ENCODE assay signal across 8 cellular contexts in the genomic region with DNA sequence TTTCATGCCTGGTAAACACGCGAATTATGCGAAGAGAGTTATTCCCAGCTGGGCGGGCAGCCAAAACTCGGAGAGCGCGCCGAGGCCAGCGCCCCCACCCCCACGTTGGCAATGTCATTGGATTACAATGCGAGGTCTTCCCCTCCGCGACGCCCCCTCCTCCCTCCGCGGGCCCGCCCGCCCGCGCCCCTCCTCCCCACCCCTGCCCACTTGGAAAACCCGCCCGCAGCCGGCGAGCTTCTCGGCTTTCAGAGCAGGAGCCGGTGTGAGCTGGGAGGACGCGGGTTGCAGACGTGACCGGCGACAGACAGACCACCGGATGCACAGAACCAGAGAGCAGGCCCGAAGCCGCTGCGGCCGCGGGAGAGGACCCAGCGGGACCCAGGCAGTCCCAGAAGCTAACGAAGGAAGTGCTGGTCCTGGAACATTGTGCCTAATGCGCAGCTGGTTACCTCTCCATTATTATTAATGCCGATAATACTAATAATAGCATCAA. TPM values are rescaled to one million over a fixed set of nuclear protein-coding genes. Genes with fewer than 3 reads are reported as not detected.
A peak's percentile ranks its signal among the peaks of the same experiment; 100 is the strongest.
DNase-seq lines count a peak whose midpoint lies in the region; ATAC-seq, FAIRE-seq and TF ChIP-seq lines count a peak whose summit lies in the region.

No MANE protein-coding gene starts in this region.

- no peaks in the 10 kb centered on the region for H3K36me3 ChIP-seq in colonic mucosa

- no peak for ATAC-seq in activated naive CD8-positive, alpha-beta T cell treated with anti-CD3 and anti-CD28 coated beads, Interleukin-2, amount 50 U/mL, for 24 hours
- no peak for ATAC-seq in naive thymus-derived CD8-positive, alpha-beta T cell
- no peak for ATAC-seq in GM18870 (IDR thresholded peaks at IDR 0.05; ENCODE audit: unreplicated experiment)

- peak overlapping the region; percentile 63 for H3K27ac Mint-ChIP-seq in activated naive CD8-positive, alpha-beta T cell treated with anti-CD3 and anti-CD28 coated beads, Interleukin-2, amount 50 U/mL, for 24 hours
- peak overlapping the region; percentile 87 to 100 (median 98) for H3K27ac Mint-ChIP-seq in naive thymus-derived CD8-positive, alpha-beta T cell

- FAIRE-seq in HTR-8/SVneo (lab: Jason Lieb, UNC): peak; percentile 97

- DNase-seq in AG20443 (ENCODE audit: low spot score): peak; percentile 42
- peak; percentile 57 for DNase-seq in HTR-8/SVneo (ENCODE audit: insufficient read length, low spot score)
- peak; percentile 35 for DNase-seq in activated naive CD8-positive, alpha-beta T cell treated with anti-CD3 and anti-CD28 coated beads, Interleukin-2, amount 50 U/mL, for 24 hours
- DNase-seq in naive thymus-derived CD8-positive, alpha-beta T cell: peak in 2 of 10 donors; percentile 19 to 61
- no peak for DNase-seq in HUDEP-2 (lab: John Stamatoyannopoulos, UW; ENCODE audit: unreplicated experiment in 76 of 76)
- no peak for DNase-seq in SK-N-DZ (ENCODE audit: low spot score)
- DNase-seq in colonic mucosa: no peak

- H3K27me3 ChIP-seq in colonic mucosa: peaks cover 49% of the 10 kb centered on the region

- peak overlapping the region; percentile 76 for H3K4me3 Mint-ChIP-seq in activated naive CD8-positive, alpha-beta T cell treated with anti-CD3 and anti-CD28 coated beads, Interleukin-2, amount 50 U/mL, for 24 hours
- peak overlapping the region; percentile 79 to 100 (median 92) for H3K4me3 Mint-ChIP-seq in naive thymus-derived CD8-positive, alpha-beta T cell

- peaks cover 13% of the 10 kb centered on the region for H3K4me1 ChIP-seq in colonic mucosa

- peaks cover 55% of the 10 kb centered on the region for H3K4me1 Mint-ChIP-seq in activated naive CD8-positive, alpha-beta T cell treated with anti-CD3 and anti-CD28 coated beads, Interleukin-2, amount 50 U/mL, for 24 hours
- H3K4me1 Mint-ChIP-seq in naive thymus-derived CD8-positive, alpha-beta T cell: peaks cover 33 to 69% (median 57%) of the 10 kb centered on the region in 4 donors

- no peak for TF ChIP-seq CTCF in colonic mucosa (IDR thresholded peaks at IDR 0.05)

- POLR2A ChIA-PET in naive thymus-derived CD8-positive, alpha-beta T cell (lab: Charles Lee): interaction anchor here (0.8 to 15.8 kb wide), 7 partner anchors 9 to 1740 kb away, joined by 3 to 349 read pairs (median 11); no protein-coding TSS in a partner anchor

- no peaks in the 10 kb centered on the region for H3K9me3 Mint-ChIP-seq in activated naive CD8-positive, alpha-beta T cell treated with anti-CD3 and anti-CD28 coated beads, Interleukin-2, amount 50 U/mL, for 24 hours
- H3K9me3 Mint-ChIP-seq in naive thymus-derived CD8-positive, alpha-beta T cell: no peaks in the 10 kb centered on the region

- H3K9me3 ChIP-seq in colonic mucosa: no peaks in the 10 kb centered on the region

- H3K27ac ChIP-seq in colonic mucosa: no peak overlapping the region

- peaks cover 14% of the 10 kb centered on the region for H3K27me3 Mint-ChIP-seq in activated naive CD8-positive, alpha-beta T cell treated with anti-CD3 and anti-CD28 coated beads, Interleukin-2, amount 50 U/mL, for 24 hours
- H3K27me3 Mint-ChIP-seq in naive thymus-derived CD8-positive, alpha-beta T cell: peaks cover 0 to 21% (median 0%) of the 10 kb centered on the region in 5 donors

- no peaks in the 10 kb centered on the region for H3K36me3 Mint-ChIP-seq in activated naive CD8-positive, alpha-beta T cell treated with anti-CD3 and anti-CD28 coated beads, Interleukin-2, amount 50 U/mL, for 24 hours (ENCODE audit: low read depth)
- H3K36me3 Mint-ChIP-seq in naive thymus-derived CD8-positive, alpha-beta T cell: peaks cover 0 to 2% (median 0%) of the 10 kb centered on the region in 3 donors

- intact Hi-C loops in colonic mucosa (cut with DNase I): loop anchor here (10.0 kb wide), 1 partner anchor 347 kb away; no protein-coding TSS in a partner anchor

- no peak overlapping the region for H3K9ac ChIP-seq in colonic mucosa (ENCODE audit: low read depth in 2 of 2, low read length in 2 of 2)

- H3K4me3 ChIP-seq in colonic mucosa: no peak overlapping the region

RNA-seq across cellular contexts. Expression of a gene that starts 4.0 kb away (rescaled TPM):
- total RNA-seq in naive thymus-derived CD8-positive, alpha-beta T cell: 100 to 1,000 TPM; 108 to 114 TPM
- polyA plus RNA-seq in naive thymus-derived CD8-positive, alpha-beta T cell: 10 to 100 TPM; 23.4 to 54.8 (median 49.9) TPM
- polyA plus RNA-seq in SK-N-DZ (2014; cell fraction: cytosol; rRNA removed): 0.17 TPM in 1 of 2 replicates, not detected in the other
- polyA plus RNA-seq in SK-N-DZ (2014; cell fraction: nucleus; rRNA removed): 0.23 TPM in 1 of 2 replicates, not detected in the other
- total RNA-seq in colonic mucosa: under 1 TPM; 0.16 to 0.27 TPM

Comparison
In these comparisons a context has a peak if more than half of its experiments do, and no peak if none do; other contexts are left out.
1. DNase-seq: peak in AG20443 (single experiment), HTR-8/SVneo (single experiment) and activated naive CD8-positive, alpha-beta T cell treated with anti-CD3 and anti-CD28 coated beads, Interleukin-2, amount 50 U/mL, for 24 hours (single experiment); none in HUDEP-2 (0 of 76), SK-N-DZ (single experiment) and colonic mucosa (single experiment).
2. RNA of a gene that starts 4.0 kb away (total RNA-seq): 108 to 114 TPM in naive thymus-derived CD8-positive, alpha-beta T cell; 0.16 to 0.27 TPM in colonic mucosa; every median in the first group is over 10 times any median in the second.